12 cellular contexts compared by ENCODE assay signal in the genomic region with DNA sequence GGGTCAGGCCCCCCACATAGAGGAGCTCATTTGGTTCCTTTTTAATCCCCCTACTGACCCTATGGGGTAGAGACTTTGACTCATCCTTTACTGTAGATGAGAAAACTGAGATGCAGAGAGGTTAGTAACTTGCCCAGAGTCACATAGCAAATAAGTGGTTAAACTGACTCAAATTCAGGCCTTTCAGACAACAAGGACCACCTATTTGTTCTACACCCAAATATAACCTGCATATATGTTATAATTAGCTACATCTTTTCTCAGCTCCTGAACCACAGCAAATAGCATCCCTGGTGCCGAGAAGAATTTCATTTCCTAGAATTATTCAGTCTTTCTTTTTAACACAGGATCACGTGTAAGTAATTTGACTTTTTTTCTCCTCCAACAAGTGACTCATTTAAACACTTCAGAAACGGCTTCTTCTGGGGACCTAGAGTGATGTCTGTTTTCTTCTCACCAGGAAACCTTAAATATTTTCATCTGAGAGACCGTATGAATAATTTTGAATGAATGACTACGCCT. TPM values are rescaled to one million over a fixed set of nuclear protein-coding genes. Genes with fewer than 3 reads are reported as not detected.
DNase-seq lines count a peak whose midpoint lies in the region; ATAC-seq and TF ChIP-seq lines count a peak whose summit lies in the region.
"Had no signal": no experiment of that assay in that cellular context is flagged by ENCODE, and none has a peak within 500 bp of the region (broad histone marks: within the 10 kb centered on the region; RNA-seq: fewer than 3 reads in every experiment).

No MANE protein-coding gene starts in this region.

- no peak overlapping the region for H3K27ac Mint-ChIP-seq in endodermal cell
- H3K27ac Mint-ChIP-seq in CD4-positive, alpha-beta memory T cell, result no peak overlapping the region

- peaks cover 85% of the 10 kb centered on the region for H3K79me2 ChIP-seq in Loucy (ENCODE audit: insufficient read depth, low read length)

- TF ChIP-seq POLR2A in prostate gland (IDR thresholded peaks at IDR 0.05), result no peak

- H3K4me1 ChIP-seq in Loucy (ENCODE audit: insufficient read depth, low read length, poor library complexity, severe bottlenecking), result peaks cover 75% of the 10 kb centered on the region
- H3K4me1 ChIP-seq in endodermal cell (ENCODE audit: control insufficient read depth, insufficient read depth, low read length), result no peaks in the 10 kb centered on the region
- H3K4me1 ChIP-seq in prostate gland (replicated peaks), result no peaks in the 10 kb centered on the region
- H3K4me1 ChIP-seq in CD4-positive, alpha-beta memory T cell (ENCODE audit: insufficient read depth, low read length), result no peaks in the 10 kb centered on the region

- H3K36me3 ChIP-seq in BJ (ENCODE audit: control insufficient read depth, insufficient read depth, low read length) (no peaks in the 10 kb centered on the region; the same call in 1 of the 2 replicates), Loucy (ENCODE audit: insufficient read depth, low read length) (peaks cover 25% of the 10 kb centered on the region; the same call in 1 of the 2 replicates), endodermal cell (ENCODE audit: control insufficient read depth, insufficient read depth, low read length) (no peaks in the 10 kb centered on the region), prostate gland (no peaks in the 10 kb centered on the region)
- H3K36me3 ChIP-seq in CD4-positive, alpha-beta memory T cell (ENCODE audit: insufficient read depth, low read length), result no peaks in the 10 kb centered on the region
- H3K36me3 ChIP-seq: sigmoid colon had no signal

- POLR2A ChIA-PET in BJ (lab: Charles Lee), result no interaction called here
- POLR2A ChIA-PET in CD4-positive, alpha-beta memory T cell (lab: Charles Lee; ENCODE audit: partially characterized antibody), result no interaction called here

- peak overlapping the region; percentile 91 for H3K4me2 ChIP-seq in Loucy (ENCODE audit: low read depth, low read length, poor library complexity, severe bottlenecking)

- H3K4me3 Mint-ChIP-seq in endodermal cell, result no peak overlapping the region
- no peak overlapping the region for H3K4me3 Mint-ChIP-seq in CD4-positive, alpha-beta memory T cell

- peak; percentile 28 for ATAC-seq in GM18909 (IDR thresholded peaks at IDR 0.05; ENCODE audit: poor library complexity, unreplicated experiment)
- ATAC-seq in HG02970 (IDR thresholded peaks at IDR 0.05; ENCODE audit: low FRiP score, unreplicated experiment), result no peak

- H3K27ac ChIP-seq in endodermal cell (ENCODE audit: low read depth, low read length), result no peak overlapping the region
- H3K27ac ChIP-seq in prostate gland, result no peak overlapping the region
- no peak overlapping the region for H3K27ac ChIP-seq in CD4-positive, alpha-beta memory T cell (ENCODE audit: low read depth, low read length)
- H3K27ac ChIP-seq: epithelial cell of prostate, sigmoid colon had no signal

- no peaks in the 10 kb centered on the region for H3K36me3 Mint-ChIP-seq in endodermal cell (ENCODE audit: low read depth)
- H3K36me3 Mint-ChIP-seq in CD4-positive, alpha-beta memory T cell, result peaks cover 0 to 8% of the 10 kb centered on the region in 2 donors

- H3K27me3 Mint-ChIP-seq in endodermal cell (ENCODE audit: insufficient read depth), result peaks cover 3% of the 10 kb centered on the region
- peaks cover 14 to 22% of the 10 kb centered on the region in 2 donors for H3K27me3 Mint-ChIP-seq in CD4-positive, alpha-beta memory T cell

- H3F3A ChIP-seq in Loucy (ENCODE audit: low read depth), result peaks cover 12% of the 10 kb centered on the region

- peak; percentile 30 for DNase-seq in BJ (ENCODE audit: low read depth)
- peak; percentile 29 for DNase-seq in fibroblast of mammary gland (ENCODE audit: low read depth)
- no peak for DNase-seq in endodermal cell
- DNase-seq in prostate gland (ENCODE audit: low spot score), result no peak
- no peak for DNase-seq in CD4-positive, alpha-beta memory T cell
- DNase-seq: NCI-H2029 treated with DMSO at 0.1 percent for 48 hours, OCI-M1, sigmoid colon had no signal

- WGBS in endodermal cell (ENCODE audit: insufficient coverage in 1 of 2, insufficient read length in 1 of 2), 2 experiments, result 88 to 89% methylated on average over 5 of the region's 5 CpGs
- 87% methylated on average over 5 of the region's 5 CpGs for WGBS in prostate gland

- H3K9me3 Mint-ChIP-seq in endodermal cell, result peaks cover 17% of the 10 kb centered on the region
- peaks cover 0 to 19% (median 15%) of the 10 kb centered on the region in 8 donors for H3K9me3 Mint-ChIP-seq in CD4-positive, alpha-beta memory T cell

- peak overlapping the region; percentile 99 for H3K9ac ChIP-seq in Loucy (ENCODE audit: low read depth, low read length, poor library complexity, severe bottlenecking)
- no peak overlapping the region for H3K9ac ChIP-seq in endodermal cell (ENCODE audit: extremely low read depth, low read length, poor library complexity, severe bottlenecking)

- no peak overlapping the region for H3K4me3 ChIP-seq in BJ (ENCODE audit: low read depth, low read length)
- no peak overlapping the region for H3K4me3 ChIP-seq in Loucy (ENCODE audit: low read length, poor library complexity, severe bottlenecking)
- H3K4me3 ChIP-seq in fibroblast of mammary gland (ENCODE audit: control insufficient read depth, low read depth, low read length), result no peak overlapping the region
- H3K4me3 ChIP-seq in endodermal cell (ENCODE audit: low read length), result no peak overlapping the region
- no peak overlapping the region for H3K4me3 ChIP-seq in prostate gland
- H3K4me3 ChIP-seq in CD4-positive, alpha-beta memory T cell (ENCODE audit: low read length in 2 of 2), result no peak overlapping the region
- H3K4me3 ChIP-seq: sigmoid colon had no signal

- H3K4me1 Mint-ChIP-seq in endodermal cell, result no peaks in the 10 kb centered on the region
- no peaks in the 10 kb centered on the region for H3K4me1 Mint-ChIP-seq in CD4-positive, alpha-beta memory T cell

- H3K27me3 ChIP-seq in BJ (ENCODE audit: control insufficient read depth, insufficient read depth, low read length), result no peaks in the 10 kb centered on the region
- H3K27me3 ChIP-seq in Loucy (ENCODE audit: insufficient read depth, low read length, poor library complexity, severe bottlenecking), result no peaks in the 10 kb centered on the region
- no peaks in the 10 kb centered on the region for H3K27me3 ChIP-seq in endodermal cell (ENCODE audit: control insufficient read depth, insufficient read depth, low read length, poor library complexity, severe bottlenecking)
- no peaks in the 10 kb centered on the region for H3K27me3 ChIP-seq in prostate gland (replicated peaks; ENCODE audit: insufficient read depth)
- no peaks in the 10 kb centered on the region for H3K27me3 ChIP-seq in CD4-positive, alpha-beta memory T cell (ENCODE audit: insufficient read depth, low read length)
- H3K27me3 ChIP-seq: sigmoid colon had no signal

- H2AFZ ChIP-seq in Loucy (ENCODE audit: low read length), result no peak overlapping the region

- H3K9me2 ChIP-seq in Loucy (replicated peaks; ENCODE audit: low read depth, low read length), result no peaks in the 10 kb centered on the region

- H4K20me1 ChIP-seq in Loucy (ENCODE audit: insufficient read depth, low read length, poor library complexity, severe bottlenecking), result no peaks in the 10 kb centered on the region

- CTCF ChIA-PET in BJ (lab: Yijun Ruan, JAX), result interaction anchor here (6.7 kb wide), 1 partner anchor 14 kb away, joined by 45 read pairs; no protein-coding TSS in a partner anchor
- CTCF ChIA-PET in CD4-positive, alpha-beta memory T cell (lab: Charles Lee; ENCODE audit: partially characterized antibody), result no interaction called here

- TF ChIP-seq CTCF in BJ (IDR thresholded peaks at IDR 0.05; ENCODE audit: insufficient read depth, low read depth, low read length), result no peak
- TF ChIP-seq CTCF in Loucy (conservative IDR thresholded peaks at IDR 0.05; ENCODE audit: low read length), result no peak
- TF ChIP-seq CTCF in fibroblast of mammary gland (conservative IDR thresholded peaks at IDR 0.05; ENCODE audit: control insufficient read depth, insufficient read depth, low read depth, low read length), result no peak
- no peak for TF ChIP-seq CTCF in endodermal cell (conservative IDR thresholded peaks at IDR 0.05)
- no peak for TF ChIP-seq CTCF in prostate gland (IDR thresholded peaks at IDR 0.05)

- H3K9me3 ChIP-seq in Loucy (ENCODE audit: insufficient read depth, low read depth, low read length) (peaks cover 8% of the 10 kb centered on the region; the same call in 1 of the 2 replicates), endodermal cell (ENCODE audit: control insufficient read depth, low read length) (peaks cover 12% of the 10 kb centered on the region), prostate gland (no peaks in the 10 kb centered on the region)
- H3K9me3 ChIP-seq in CD4-positive, alpha-beta memory T cell (ENCODE audit: control insufficient read depth in 1 of 2, low read length in 2 of 2), result no peaks in the 10 kb centered on the region

- intact Hi-C loops in prostate gland (cut with DNase I), result no loop called here
- intact Hi-C loops in CD4-positive, alpha-beta memory T cell (cut with micrococcal nuclease), result no loop called here

RNA-seq across cellular contexts. Expression of gene MGLL, which starts 57.4 kb away (rescaled TPM):
- polyA plus RNA-seq in BJ (2011; rRNA removed), result 67.1 and 108 TPM in 2 replicates
- polyA minus RNA-seq in BJ (2011; rRNA and poly(A)+ RNA removed), result 55.3 and 70.4 TPM in 2 replicates
- total RNA-seq in endodermal cell (under 1 TPM in 1 of 2 donors, not detected in 1; 0.22 TPM), prostate gland (10 to 100 TPM; 20.0 to 31.8 TPM)
- 0.75 TPM for polyA plus RNA-seq in endodermal cell (2013, experiment 1 of 2)
- 0.62 TPM for polyA plus RNA-seq in endodermal cell (2013, experiment 2 of 2)
- total RNA-seq in CD4-positive, alpha-beta memory T cell, result 1 to 10 TPM; 2.4 to 4.8 TPM
- 1 to 10 TPM in 1 of 2 donors, under 1 TPM in 1; 0.77 to 2.2 TPM for polyA plus RNA-seq in CD4-positive, alpha-beta memory T cell

Comparison
In these comparisons a context has a peak if more than half of its experiments do, and no peak if none do; other contexts are left out.
1. DNase-seq: peak in BJ (single experiment) and fibroblast of mammary gland (single experiment); none in endodermal cell (single experiment), prostate gland (single experiment) and CD4-positive, alpha-beta memory T cell (0 of 5).